Comparison of ENCODE assay signal across 1 cellular context in the genomic region with DNA sequence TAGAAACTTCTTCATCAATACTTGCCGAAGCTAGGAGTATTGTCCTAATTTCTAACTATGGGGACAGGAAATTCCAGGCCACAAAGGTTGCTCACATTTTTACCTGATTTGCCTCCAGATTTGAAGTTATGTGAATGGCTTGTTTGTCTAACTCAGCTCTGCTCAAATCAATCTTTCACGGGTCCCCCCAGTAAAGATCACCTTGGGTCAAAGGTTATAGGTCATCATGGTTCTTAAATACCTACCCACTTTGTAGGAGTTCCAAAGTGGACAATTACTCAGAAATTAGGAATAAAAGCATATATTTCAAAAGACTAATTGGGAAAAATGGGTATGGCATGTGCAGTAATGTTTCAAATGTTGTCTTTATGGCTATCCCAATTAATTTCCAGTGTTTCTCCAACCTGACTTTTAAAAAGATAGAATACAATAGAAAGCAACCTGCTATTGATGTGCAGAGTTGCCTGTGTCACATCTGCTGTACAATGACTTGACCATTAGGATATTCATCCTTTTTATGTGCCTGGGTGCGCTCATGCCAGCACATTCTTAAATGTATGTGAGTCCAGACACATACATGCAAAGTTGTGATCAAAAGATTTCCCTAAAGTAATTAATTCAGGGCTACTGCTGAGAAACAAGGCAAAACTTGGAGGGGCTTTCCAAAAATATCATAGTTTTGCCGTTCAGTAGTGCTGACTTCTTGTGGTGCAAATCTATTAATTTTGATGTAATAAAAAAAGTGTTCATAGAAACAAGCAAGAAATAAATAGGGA.
A peak's percentile ranks its signal among the peaks of the same experiment; 100 is the strongest.
TF ChIP-seq lines count a peak whose summit lies in the region.

No MANE protein-coding gene starts in this region.

TF ChIP-seq in HepG2, 621 proteins besides CTCF, POLR2A, EP300 and RAD21 (continued from another document):
- TF ChIP-seq, protein P1, sequence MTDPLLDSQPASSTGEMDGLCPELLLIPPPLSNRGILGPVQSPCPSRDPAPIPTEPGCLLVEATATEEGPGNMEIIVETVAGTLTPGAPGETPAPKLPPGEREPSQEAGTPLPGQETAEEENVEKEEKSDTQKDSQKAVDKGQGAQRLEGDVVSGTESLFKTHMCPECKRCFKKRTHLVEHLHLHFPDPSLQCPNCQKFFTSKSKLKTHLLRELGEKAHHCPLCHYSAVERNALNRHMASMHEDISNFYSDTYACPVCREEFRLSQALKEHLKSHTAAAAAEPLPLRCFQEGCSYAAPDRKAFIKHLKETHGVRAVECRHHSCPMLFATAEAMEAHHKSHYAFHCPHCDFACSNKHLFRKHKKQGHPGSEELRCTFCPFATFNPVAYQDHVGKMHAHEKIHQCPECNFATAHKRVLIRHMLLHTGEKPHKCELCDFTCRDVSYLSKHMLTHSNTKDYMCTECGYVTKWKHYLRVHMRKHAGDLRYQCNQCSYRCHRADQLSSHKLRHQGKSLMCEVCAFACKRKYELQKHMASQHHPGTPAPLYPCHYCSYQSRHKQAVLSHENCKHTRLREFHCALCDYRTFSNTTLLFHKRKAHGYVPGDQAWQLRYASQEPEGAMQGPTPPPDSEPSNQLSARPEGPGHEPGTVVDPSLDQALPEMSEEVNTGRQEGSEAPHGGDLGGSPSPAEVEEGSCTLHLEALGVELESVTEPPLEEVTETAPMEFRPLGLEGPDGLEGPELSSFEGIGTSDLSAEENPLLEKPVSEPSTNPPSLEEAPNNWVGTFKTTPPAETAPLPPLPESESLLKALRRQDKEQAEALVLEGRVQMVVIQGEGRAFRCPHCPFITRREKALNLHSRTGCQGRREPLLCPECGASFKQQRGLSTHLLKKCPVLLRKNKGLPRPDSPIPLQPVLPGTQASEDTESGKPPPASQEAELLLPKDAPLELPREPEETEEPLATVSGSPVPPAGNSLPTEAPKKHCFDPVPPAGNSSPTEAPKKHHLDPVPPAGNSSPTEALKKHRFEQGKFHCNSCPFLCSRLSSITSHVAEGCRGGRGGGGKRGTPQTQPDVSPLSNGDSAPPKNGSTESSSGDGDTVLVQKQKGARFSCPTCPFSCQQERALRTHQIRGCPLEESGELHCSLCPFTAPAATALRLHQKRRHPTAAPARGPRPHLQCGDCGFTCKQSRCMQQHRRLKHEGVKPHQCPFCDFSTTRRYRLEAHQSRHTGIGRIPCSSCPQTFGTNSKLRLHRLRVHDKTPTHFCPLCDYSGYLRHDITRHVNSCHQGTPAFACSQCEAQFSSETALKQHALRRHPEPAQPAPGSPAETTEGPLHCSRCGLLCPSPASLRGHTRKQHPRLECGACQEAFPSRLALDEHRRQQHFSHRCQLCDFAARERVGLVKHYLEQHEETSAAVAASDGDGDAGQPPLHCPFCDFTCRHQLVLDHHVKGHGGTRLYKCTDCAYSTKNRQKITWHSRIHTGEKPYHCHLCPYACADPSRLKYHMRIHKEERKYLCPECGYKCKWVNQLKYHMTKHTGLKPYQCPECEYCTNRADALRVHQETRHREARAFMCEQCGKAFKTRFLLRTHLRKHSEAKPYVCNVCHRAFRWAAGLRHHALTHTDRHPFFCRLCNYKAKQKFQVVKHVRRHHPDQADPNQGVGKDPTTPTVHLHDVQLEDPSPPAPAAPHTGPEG (CRISPR knock-in tag; IDR thresholded peaks at IDR 0.05): no peak
- TF ChIP-seq, protein P2, sequence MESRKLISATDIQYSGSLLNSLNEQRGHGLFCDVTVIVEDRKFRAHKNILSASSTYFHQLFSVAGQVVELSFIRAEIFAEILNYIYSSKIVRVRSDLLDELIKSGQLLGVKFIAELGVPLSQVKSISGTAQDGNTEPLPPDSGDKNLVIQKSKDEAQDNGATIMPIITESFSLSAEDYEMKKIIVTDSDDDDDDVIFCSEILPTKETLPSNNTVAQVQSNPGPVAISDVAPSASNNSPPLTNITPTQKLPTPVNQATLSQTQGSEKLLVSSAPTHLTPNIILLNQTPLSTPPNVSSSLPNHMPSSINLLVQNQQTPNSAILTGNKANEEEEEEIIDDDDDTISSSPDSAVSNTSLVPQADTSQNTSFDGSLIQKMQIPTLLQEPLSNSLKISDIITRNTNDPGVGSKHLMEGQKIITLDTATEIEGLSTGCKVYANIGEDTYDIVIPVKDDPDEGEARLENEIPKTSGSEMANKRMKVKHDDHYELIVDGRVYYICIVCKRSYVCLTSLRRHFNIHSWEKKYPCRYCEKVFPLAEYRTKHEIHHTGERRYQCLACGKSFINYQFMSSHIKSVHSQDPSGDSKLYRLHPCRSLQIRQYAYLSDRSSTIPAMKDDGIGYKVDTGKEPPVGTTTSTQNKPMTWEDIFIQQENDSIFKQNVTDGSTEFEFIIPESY (CRISPR knock-in tag; IDR thresholded peaks at IDR 0.05): no peak
- 0 out of 2 replicates have a peak, but pooled peaks have one; percentile 41 for TF ChIP-seq ZNF816 (CRISPR knock-in tag; IDR thresholded peaks at IDR 0.05; ENCODE audit: borderline replicate concordance)
- no peak for TF ChIP-seq MTA1 (CRISPR knock-in tag; IDR thresholded peaks at IDR 0.05; ENCODE audit: borderline replicate concordance)
- TF ChIP-seq ZNF33A (CRISPR knock-in tag; IDR thresholded peaks at IDR 0.05; ENCODE audit: borderline replicate concordance): no peak
- no peak for TF ChIP-seq MEIS2 (CRISPR knock-in tag; IDR thresholded peaks at IDR 0.05)
